Comparison of ENCODE assay signal across 16 cellular contexts in the genomic region with DNA sequence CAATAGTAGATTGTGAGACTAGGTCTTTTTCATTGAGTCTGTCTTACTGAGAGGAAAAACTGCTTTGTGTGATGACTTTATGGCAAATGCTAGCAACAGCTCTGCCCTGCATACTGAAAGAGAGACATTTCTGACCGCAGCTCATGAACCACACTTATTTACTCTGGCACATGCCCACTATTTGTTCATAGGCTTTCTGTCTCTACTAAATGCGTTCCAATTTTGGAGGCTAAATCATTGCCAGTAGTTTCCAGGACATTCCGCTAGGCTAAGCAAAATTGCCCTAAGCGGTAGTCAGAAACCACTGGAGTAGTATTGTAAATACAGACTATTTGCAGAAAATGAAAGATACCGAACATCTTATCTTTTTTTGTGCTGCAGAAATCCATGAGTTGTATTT. TPM values are rescaled to one million over a fixed set of nuclear protein-coding genes. Genes with fewer than 3 reads are reported as not detected.
DNase-seq lines count a peak whose midpoint lies in the region; TF ChIP-seq lines count a peak whose summit lies in the region.
"Had no signal": no experiment of that assay in that cellular context is flagged by ENCODE, and none has a peak within 500 bp of the region (broad histone marks: within the 10 kb centered on the region; RNA-seq: fewer than 3 reads in every experiment).

No MANE protein-coding gene starts in this region.

- in situ Hi-C loops in brain microvascular endothelial cell (cut with HindIII; ENCODE audit: low pct_ligation_motif_present, low sequenced_read_pairs), result no loop called here

- CTCF ChIA-PET in activated CD4-positive, alpha-beta memory T cell treated with anti-CD3 and anti-CD28 coated beads, Interleukin-2, amount 10 ng/mL, durations not matched to agents 7 days and 5 days (lab: Charles Lee), result no interaction called here

- H3K9me3 ChIP-seq in liver (ENCODE audit: control insufficient read depth in 4 of 4, low read length in 3 of 4), result peaks cover 0 to 1% (median 0%) of the 10 kb centered on the region in 4 donors
- H3K9me3 ChIP-seq: BE2C, colonic mucosa had no signal

- peaks cover 17% of the 10 kb centered on the region for H3K27me3 Mint-ChIP-seq in activated CD4-positive, alpha-beta memory T cell treated with anti-CD3 and anti-CD28 coated beads, Interleukin-2, amount 10 ng/mL, durations not matched to agents 7 days and 5 days

- H3K4me1 Mint-ChIP-seq in activated CD4-positive, alpha-beta memory T cell treated with anti-CD3 and anti-CD28 coated beads, Interleukin-2, amount 10 ng/mL, durations not matched to agents 7 days and 5 days, result no peaks in the 10 kb centered on the region

- H3K27ac ChIP-seq in brain microvascular endothelial cell (no peak overlapping the region), liver (ENCODE audit: low read depth in 1 of 2, low read length in 2 of 2) (peak overlapping the region; percentile 70 to 87)
- H3K27ac ChIP-seq: colonic mucosa had no signal

- 19% methylated on average over 5 of the region's 5 CpGs for WGBS in liver

- H3K9ac ChIP-seq in liver (ENCODE audit: low read depth in 1 of 2, low read length in 2 of 2), result no peak overlapping the region

- H3K36me3 ChIP-seq in brain microvascular endothelial cell (replicated peaks), result no peaks in the 10 kb centered on the region
- no peaks in the 10 kb centered on the region for H3K36me3 ChIP-seq in liver (ENCODE audit: control insufficient read depth in 4 of 4, insufficient read depth in 3 of 4, low read depth in 1 of 4, low read length in 3 of 4)
- no peaks in the 10 kb centered on the region for H3K36me3 ChIP-seq in H7 (replicated peaks; ENCODE audit: control insufficient read depth, insufficient read depth, low read length)
- H3K36me3 ChIP-seq: BE2C, colonic mucosa had no signal

- H3K27me3 ChIP-seq in brain microvascular endothelial cell (replicated peaks) (no peaks in the 10 kb centered on the region), liver (ENCODE audit: control insufficient read depth in 4 of 4, insufficient read depth in 4 of 4, low read length in 3 of 4) (no peaks in the 10 kb centered on the region), H7 (ENCODE audit: control insufficient read depth, insufficient read depth, low read length) (no peaks in the 10 kb centered on the region)
- H3K27me3 ChIP-seq: BE2C, colonic mucosa had no signal

- TF ChIP-seq CTCF in brain microvascular endothelial cell (IDR thresholded peaks at IDR 0.05; ENCODE audit: low read depth, low read length, missing control alignments) (no peak), liver (IDR thresholded peaks at IDR 0.05; ENCODE audit: low read depth, low read length, missing input control) (peak; percentile 38)

- no peaks in the 10 kb centered on the region for H3K9me3 Mint-ChIP-seq in activated CD4-positive, alpha-beta memory T cell treated with anti-CD3 and anti-CD28 coated beads, Interleukin-2, amount 10 ng/mL, durations not matched to agents 7 days and 5 days

- peak; percentile 63 to 75 for TF ChIP-seq RAD21 in liver (IDR thresholded peaks at IDR 0.05)

- DNase-seq in AG20443 (ENCODE audit: low spot score) (peak; percentile 49), NCI-H2081 (lab: John Stamatoyannopoulos, UW) (peak; percentile 36 to 83), brain microvascular endothelial cell (peak; percentile 43), H7 (no peak)
- DNase-seq in activated CD4-positive, alpha-beta memory T cell treated with anti-CD3 and anti-CD28 coated beads, Interleukin-2, amount 10 ng/mL, durations not matched to agents 7 days and 5 days, result no peak
- DNase-seq in activated effector memory CD4-positive, alpha-beta T cell treated with anti-CD3 and anti-CD28 coated beads, Interleukin-2, amount 50 U/mL, for 16 hours, result no peak
- no peak for DNase-seq in central memory CD4-positive, alpha-beta T cell
- DNase-seq: activated CD4-positive, alpha-beta T cell treated with anti-CD3 and anti-CD28 coated beads for 48 hours; activated gamma-delta T cell; BE2C; colonic mucosa; glutamatergic neuron; mesendoderm; SIG-M5 had no signal

- POLR2A ChIA-PET in activated CD4-positive, alpha-beta memory T cell treated with anti-CD3 and anti-CD28 coated beads, Interleukin-2, amount 10 ng/mL, durations not matched to agents 7 days and 5 days (lab: Charles Lee), result no interaction called here

- H3K36me3 Mint-ChIP-seq in activated CD4-positive, alpha-beta memory T cell treated with anti-CD3 and anti-CD28 coated beads, Interleukin-2, amount 10 ng/mL, durations not matched to agents 7 days and 5 days (ENCODE audit: low read depth), result no peaks in the 10 kb centered on the region

- no peak overlapping the region for H3K4me3 ChIP-seq in brain microvascular endothelial cell (ENCODE audit: low read depth, low read length)
- H3K4me3 ChIP-seq in liver (ENCODE audit: low read depth in 1 of 3, low read length in 3 of 3), result no peak overlapping the region
- H3K4me3 ChIP-seq in H7 (ENCODE audit: insufficient read depth, low read depth, low read length), result no peak overlapping the region
- H3K4me3 ChIP-seq: colonic mucosa had no signal

- H3K27ac Mint-ChIP-seq in activated CD4-positive, alpha-beta memory T cell treated with anti-CD3 and anti-CD28 coated beads, Interleukin-2, amount 10 ng/mL, durations not matched to agents 7 days and 5 days, result no peak overlapping the region

- no peak overlapping the region for H3K4me3 Mint-ChIP-seq in activated CD4-positive, alpha-beta memory T cell treated with anti-CD3 and anti-CD28 coated beads, Interleukin-2, amount 10 ng/mL, durations not matched to agents 7 days and 5 days

- peaks cover 6 to 26% (median 18%) of the 10 kb centered on the region in 4 donors for H3K4me1 ChIP-seq in liver (ENCODE audit: control insufficient read depth in 4 of 4, insufficient read depth in 4 of 4, low read length in 3 of 4)
- H3K4me1 ChIP-seq: BE2C, colonic mucosa had no signal

TF ChIP-seq in liver, 16 proteins besides CTCF, POLR2A, EP300 and RAD21:
- TF ChIP-seq RXRA (IDR thresholded peaks at IDR 0.05) (peak; percentile 34 to 67), JUND (IDR thresholded peaks at IDR 0.05) (peak; percentile 44 to 75), FOXA2 (IDR thresholded peaks at IDR 0.05) (peak; percentile 99), NR2F2 (IDR thresholded peaks at IDR 0.05) (no peak), GABPA (IDR thresholded peaks at IDR 0.05 in 1 of 2, conservative IDR thresholded peaks at IDR 0.05 in 1 of 2) (peak in 1 of 2 donors; percentile 24), EGR1 (IDR thresholded peaks at IDR 0.05; ENCODE audit: low read depth in 2 of 2) (no peak), FOXA1 (IDR thresholded peaks at IDR 0.05) (peak; percentile 99), YY1 (IDR thresholded peaks at IDR 0.05) (peak; percentile 93), SP1 (IDR thresholded peaks at IDR 0.05) (peak; percentile 78), MAX (IDR thresholded peaks at IDR 0.05) (peak; percentile 80), TAF1 (conservative IDR thresholded peaks at IDR 0.05) (no peak), HNF4A (conservative IDR thresholded peaks at IDR 0.05) (peak; percentile 66 to 69)
- TF ChIP-seq, protein P1, sequence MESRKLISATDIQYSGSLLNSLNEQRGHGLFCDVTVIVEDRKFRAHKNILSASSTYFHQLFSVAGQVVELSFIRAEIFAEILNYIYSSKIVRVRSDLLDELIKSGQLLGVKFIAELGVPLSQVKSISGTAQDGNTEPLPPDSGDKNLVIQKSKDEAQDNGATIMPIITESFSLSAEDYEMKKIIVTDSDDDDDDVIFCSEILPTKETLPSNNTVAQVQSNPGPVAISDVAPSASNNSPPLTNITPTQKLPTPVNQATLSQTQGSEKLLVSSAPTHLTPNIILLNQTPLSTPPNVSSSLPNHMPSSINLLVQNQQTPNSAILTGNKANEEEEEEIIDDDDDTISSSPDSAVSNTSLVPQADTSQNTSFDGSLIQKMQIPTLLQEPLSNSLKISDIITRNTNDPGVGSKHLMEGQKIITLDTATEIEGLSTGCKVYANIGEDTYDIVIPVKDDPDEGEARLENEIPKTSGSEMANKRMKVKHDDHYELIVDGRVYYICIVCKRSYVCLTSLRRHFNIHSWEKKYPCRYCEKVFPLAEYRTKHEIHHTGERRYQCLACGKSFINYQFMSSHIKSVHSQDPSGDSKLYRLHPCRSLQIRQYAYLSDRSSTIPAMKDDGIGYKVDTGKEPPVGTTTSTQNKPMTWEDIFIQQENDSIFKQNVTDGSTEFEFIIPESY (IDR thresholded peaks at IDR 0.05), result peak; percentile 68
- TF ChIP-seq, protein P2, sequence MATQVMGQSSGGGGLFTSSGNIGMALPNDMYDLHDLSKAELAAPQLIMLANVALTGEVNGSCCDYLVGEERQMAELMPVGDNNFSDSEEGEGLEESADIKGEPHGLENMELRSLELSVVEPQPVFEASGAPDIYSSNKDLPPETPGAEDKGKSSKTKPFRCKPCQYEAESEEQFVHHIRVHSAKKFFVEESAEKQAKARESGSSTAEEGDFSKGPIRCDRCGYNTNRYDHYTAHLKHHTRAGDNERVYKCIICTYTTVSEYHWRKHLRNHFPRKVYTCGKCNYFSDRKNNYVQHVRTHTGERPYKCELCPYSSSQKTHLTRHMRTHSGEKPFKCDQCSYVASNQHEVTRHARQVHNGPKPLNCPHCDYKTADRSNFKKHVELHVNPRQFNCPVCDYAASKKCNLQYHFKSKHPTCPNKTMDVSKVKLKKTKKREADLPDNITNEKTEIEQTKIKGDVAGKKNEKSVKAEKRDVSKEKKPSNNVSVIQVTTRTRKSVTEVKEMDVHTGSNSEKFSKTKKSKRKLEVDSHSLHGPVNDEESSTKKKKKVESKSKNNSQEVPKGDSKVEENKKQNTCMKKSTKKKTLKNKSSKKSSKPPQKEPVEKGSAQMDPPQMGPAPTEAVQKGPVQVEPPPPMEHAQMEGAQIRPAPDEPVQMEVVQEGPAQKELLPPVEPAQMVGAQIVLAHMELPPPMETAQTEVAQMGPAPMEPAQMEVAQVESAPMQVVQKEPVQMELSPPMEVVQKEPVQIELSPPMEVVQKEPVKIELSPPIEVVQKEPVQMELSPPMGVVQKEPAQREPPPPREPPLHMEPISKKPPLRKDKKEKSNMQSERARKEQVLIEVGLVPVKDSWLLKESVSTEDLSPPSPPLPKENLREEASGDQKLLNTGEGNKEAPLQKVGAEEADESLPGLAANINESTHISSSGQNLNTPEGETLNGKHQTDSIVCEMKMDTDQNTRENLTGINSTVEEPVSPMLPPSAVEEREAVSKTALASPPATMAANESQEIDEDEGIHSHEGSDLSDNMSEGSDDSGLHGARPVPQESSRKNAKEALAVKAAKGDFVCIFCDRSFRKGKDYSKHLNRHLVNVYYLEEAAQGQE (IDR thresholded peaks at IDR 0.05), result peak; percentile 85

RNA-seq across cellular contexts. Expression of gene DLX6, which starts 55.6 kb away (rescaled TPM):
- not detected for total RNA-seq in liver
- not detected for polyA plus RNA-seq in liver
- not detected for total RNA-seq in activated CD4-positive, alpha-beta memory T cell treated with anti-CD3 and anti-CD28 coated beads, Interleukin-2, amount 10 ng/mL, durations not matched to agents 7 days and 5 days
- total RNA-seq in H7 (2014; rRNA removed; shearing (Covaris generic)), result not detected in 2 replicates
- total RNA-seq: colonic mucosa, H1 had no signal
- polyA plus RNA-seq: H1 had no signal

Comparison
In these comparisons a context has a peak if more than half of its experiments do, and no peak if none do; other contexts are left out.
1. DNase-seq: peak in AG20443 (single experiment), NCI-H2081 (2 of 2) and brain microvascular endothelial cell (single experiment); none in activated CD4-positive, alpha-beta memory T cell treated with anti-CD3 and anti-CD28 coated beads, Interleukin-2, amount 10 ng/mL, durations not matched to agents 7 days and 5 days (single experiment), activated effector memory CD4-positive, alpha-beta T cell treated with anti-CD3 and anti-CD28 coated beads, Interleukin-2, amount 50 U/mL, for 16 hours (single experiment), H7 (single experiment) and central memory CD4-positive, alpha-beta T cell (single experiment).